ENCODE assay signal across 22 cellular contexts in genomic region chr11:37259734-37260133, GRCh38.
DNase-seq lines count a peak whose midpoint lies in the region; ATAC-seq, FAIRE-seq and TF ChIP-seq lines count a peak whose summit lies in the region.
"Had no signal": no experiment of that assay in that cellular context is flagged by ENCODE, and none has a peak within 500 bp of the region (broad histone marks: within the 10 kb centered on the region; RNA-seq: fewer than 3 reads in every experiment).

No MANE protein-coding gene starts in this region.

- POLR2A ChIA-PET in A549 (lab: Yijun Ruan, JAX), result no interaction called here

- H3K4me1 ChIP-seq in A549 (no peaks in the 10 kb centered on the region), endodermal cell (ENCODE audit: control insufficient read depth, insufficient read depth, low read length) (peaks cover 13% of the 10 kb centered on the region), right atrium auricular region (no peaks in the 10 kb centered on the region)

- H3K27ac ChIP-seq in A549, result no peak overlapping the region
- no peak overlapping the region for H3K27ac ChIP-seq in endodermal cell (ENCODE audit: low read depth, low read length)
- no peak overlapping the region for H3K27ac ChIP-seq in right atrium auricular region
- H3K27ac ChIP-seq: GM23248 had no signal

- peak overlapping the region; percentile 18 for H3K4me3 Mint-ChIP-seq in endodermal cell
- H3K4me3 Mint-ChIP-seq: CD4-positive, alpha-beta memory T cell; H9 had no signal

- TF ChIP-seq EP300 in A549 (IDR thresholded peaks at IDR 0.05), result no peak

- H3K36me3 ChIP-seq in endodermal cell (ENCODE audit: control insufficient read depth, insufficient read depth, low read length) (no peaks in the 10 kb centered on the region), right atrium auricular region (no peaks in the 10 kb centered on the region)

- no peak overlapping the region for H3K4me3 ChIP-seq in A549
- H3K4me3 ChIP-seq in endodermal cell (ENCODE audit: low read length), result no peak overlapping the region
- H3K4me3 ChIP-seq in right atrium auricular region, result no peak overlapping the region
- H3K4me3 ChIP-seq: GM23248 had no signal

- CTCF ChIA-PET in A549 (lab: Yijun Ruan, JAX), result no interaction called here

- under 1% methylated on average over 3 of the region's 3 CpGs for WGBS in A549 (ENCODE audit: missing lambda C conversion rate)
- WGBS in endodermal cell (ENCODE audit: insufficient coverage in 1 of 2, insufficient read length in 1 of 2), 2 experiments, result 77 to 88% methylated on average over 1 to 3 of the region's 3 CpGs

- no peak for ATAC-seq in A549
- ATAC-seq in GM18519 (IDR thresholded peaks at IDR 0.05; ENCODE audit: low FRiP score, unreplicated experiment), result no peak
- ATAC-seq: HCT116 had no signal

- H3K9ac ChIP-seq in endodermal cell (ENCODE audit: extremely low read depth, low read length, poor library complexity, severe bottlenecking), result no peak overlapping the region
- H3K9ac ChIP-seq: GM23248 had no signal

- H3K9me3 ChIP-seq in A549 (no peaks in the 10 kb centered on the region; the same call in 2 of the 3 replicates), endodermal cell (ENCODE audit: control insufficient read depth, low read length) (no peaks in the 10 kb centered on the region), right atrium auricular region (no peaks in the 10 kb centered on the region)

- FAIRE-seq in A549 (lab: Jason Lieb, UNC), result no peak
- peak; percentile 21 for FAIRE-seq in D721Med (lab: Jason Lieb, UNC)
- FAIRE-seq: GM12891, GM19239 had no signal

- H3K4me2 ChIP-seq in A549, result no peak overlapping the region

- H3K9me3 Mint-ChIP-seq in endodermal cell, result no peaks in the 10 kb centered on the region
- H3K9me3 Mint-ChIP-seq: H9 had no signal

- TF ChIP-seq CTCF in A549 (IDR thresholded peaks at IDR 0.05), result no peak
- TF ChIP-seq CTCF in D721Med (IDR thresholded peaks at IDR 0.05; ENCODE audit: insufficient read depth, missing control alignments), result no peak
- TF ChIP-seq CTCF in endodermal cell (conservative IDR thresholded peaks at IDR 0.05), result no peak
- no peak for TF ChIP-seq CTCF in right atrium auricular region (IDR thresholded peaks at IDR 0.05)

- no peaks in the 10 kb centered on the region for H3K36me3 Mint-ChIP-seq in endodermal cell (ENCODE audit: low read depth)
- H3K36me3 Mint-ChIP-seq: CD4-positive, alpha-beta memory T cell had no signal

- TF ChIP-seq POLR2A in A549 (IDR thresholded peaks at IDR 0.05; ENCODE audit: low read length), result no peak

- H3K27ac Mint-ChIP-seq in endodermal cell, result no peak overlapping the region
- H3K27ac Mint-ChIP-seq: CD4-positive, alpha-beta memory T cell had no signal

- DNase-seq in A549 (ENCODE audit: low read depth in 1 of 2, low spot score in 1 of 2), result no peak
- DNase-seq in D721Med (ENCODE audit: insufficient read length, low spot score), result no peak
- peak; percentile 6 for DNase-seq in NCI-H82 treated with DMSO at 0.1 percent for 48 hours (lab: John Stamatoyannopoulos, UW; ENCODE audit: unreplicated experiment)
- no peak for DNase-seq in endodermal cell
- no peak for DNase-seq in iPS-NIHi7 (ENCODE audit: extremely low spot score)
- no peak for DNase-seq in NCI-H128 (lab: John Stamatoyannopoulos, UW; ENCODE audit: unreplicated experiment)
- no peak for DNase-seq in right atrium auricular region (ENCODE audit: low spot score)
- DNase-seq: 8988T; C1 segment of cervical spinal cord; Calu3; CD4-positive, alpha-beta memory T cell; COR-L47; DMS 273 treated with DMSO at 0.1 percent for 48 hours; DMS79; EL; GDM1; GM23248; H9 had no signal

- peaks cover 27% of the 10 kb centered on the region for H3K4me1 Mint-ChIP-seq in endodermal cell
- H3K4me1 Mint-ChIP-seq: CD4-positive, alpha-beta memory T cell had no signal

- no peaks in the 10 kb centered on the region for H3K27me3 Mint-ChIP-seq in endodermal cell (ENCODE audit: insufficient read depth)
- H3K27me3 Mint-ChIP-seq: CD4-positive, alpha-beta memory T cell had no signal

- TF ChIP-seq RAD21 in A549 (conservative IDR thresholded peaks at IDR 0.05 in 1 of 2, IDR thresholded peaks at IDR 0.05 in 1 of 2), result no peak

- H3K27me3 ChIP-seq in endodermal cell (ENCODE audit: control insufficient read depth, insufficient read depth, low read length, poor library complexity, severe bottlenecking) (no peaks in the 10 kb centered on the region), right atrium auricular region (no peaks in the 10 kb centered on the region)

TF ChIP-seq in A549, 52 proteins besides CTCF, POLR2A, EP300 and RAD21:
- TF ChIP-seq MAFK (IDR thresholded peaks at IDR 0.05; ENCODE audit: partially characterized antibody) (peak; percentile 58), HOXA7 (CRISPR knock-in tag; IDR thresholded peaks at IDR 0.05) (no peak), MYC (IDR thresholded peaks at IDR 0.05; ENCODE audit: borderline replicate concordance, low read length) (no peak)
